In genomic region chr19:56595548-56595899, GRCh38 we compare ENCODE assay signal across 8 cellular contexts. TPM values are rescaled to one million over a fixed set of nuclear protein-coding genes. Genes with fewer than 3 reads are reported as not detected.
DNase-seq lines count a peak whose midpoint lies in the region; ATAC-seq and TF ChIP-seq lines count a peak whose summit lies in the region.

No MANE protein-coding gene starts in this region.

- H3K4me1 Mint-ChIP-seq in natural killer cell treated with Interleukin-12 subunit alpha and Interleukin-12 subunit beta and Interleukin-15 and Interleukin-18, amount 100 ng/mL, for 72 hours (ENCODE audit: low read depth in 2 of 2) = peaks cover 11 to 18% of the 10 kb centered on the region in 2 donors

- no peak for TF ChIP-seq CTCF in KMS-11 (conservative IDR thresholded peaks at IDR 0.05; ENCODE audit: low read depth, low read length)

- peak overlapping the region; percentile 54 for H3K9ac ChIP-seq in KMS-11

- H4K20me1 ChIP-seq in KMS-11 (ENCODE audit: insufficient read depth) = no peaks in the 10 kb centered on the region

- no peaks in the 10 kb centered on the region for H3K4me1 ChIP-seq in KMS-11 (ENCODE audit: low read depth, poor library complexity, severe bottlenecking)
- H3K4me1 ChIP-seq in ectodermal cell (ENCODE audit: control insufficient read depth, insufficient read depth, low read length) = no peaks in the 10 kb centered on the region

- peaks cover 22% of the 10 kb centered on the region for H3K36me3 Mint-ChIP-seq in natural killer cell treated with Interleukin-12 subunit alpha and Interleukin-12 subunit beta and Interleukin-15 and Interleukin-18, amount 100 ng/mL, for 72 hours

- H3K9me3 ChIP-seq in ectodermal cell (ENCODE audit: control insufficient read depth, low read length) = peaks cover 3% of the 10 kb centered on the region

- H3K4me3 Mint-ChIP-seq in natural killer cell treated with Interleukin-12 subunit alpha and Interleukin-12 subunit beta and Interleukin-15 and Interleukin-18, amount 100 ng/mL, for 72 hours = peak overlapping the region; percentile 88

- H3K27ac ChIP-seq in KMS-11 (no peak overlapping the region), ectodermal cell (ENCODE audit: insufficient read depth, low read depth, low read length, poor library complexity, severe bottlenecking) (no peak overlapping the region)

- ATAC-seq in GM19395 (IDR thresholded peaks at IDR 0.05; ENCODE audit: unreplicated experiment) (peak; percentile 33), GM19467 (IDR thresholded peaks at IDR 0.05; ENCODE audit: unreplicated experiment) (no peak)
- ATAC-seq in natural killer cell treated with Interleukin-12 subunit alpha and Interleukin-12 subunit beta and Interleukin-15 and Interleukin-18, amount 100 ng/mL, for 72 hours = peak; percentile 46 to 62

- H3K27me3 Mint-ChIP-seq in natural killer cell treated with Interleukin-12 subunit alpha and Interleukin-12 subunit beta and Interleukin-15 and Interleukin-18, amount 100 ng/mL, for 72 hours = peaks cover 5 to 12% of the 10 kb centered on the region in 2 donors

- peak overlapping the region; percentile 5 to 84 for H3K27ac Mint-ChIP-seq in natural killer cell treated with Interleukin-12 subunit alpha and Interleukin-12 subunit beta and Interleukin-15 and Interleukin-18, amount 100 ng/mL, for 72 hours

- peaks cover 32% of the 10 kb centered on the region for H3K9me3 Mint-ChIP-seq in natural killer cell treated with Interleukin-12 subunit alpha and Interleukin-12 subunit beta and Interleukin-15 and Interleukin-18, amount 100 ng/mL, for 72 hours

- peak overlapping the region; percentile 57 for H3K4me2 ChIP-seq in KMS-11

- H3K27me3 ChIP-seq in KMS-11 (ENCODE audit: insufficient read depth, low read depth) (no peaks in the 10 kb centered on the region), ectodermal cell (ENCODE audit: control insufficient read depth, insufficient read depth, low read length, poor library complexity, severe bottlenecking) (no peaks in the 10 kb centered on the region)

- no peaks in the 10 kb centered on the region for H3K36me3 ChIP-seq in KMS-11 (ENCODE audit: insufficient read depth)
- H3K36me3 ChIP-seq in ectodermal cell (ENCODE audit: control insufficient read depth, insufficient read depth, low read length) = peaks cover 10% of the 10 kb centered on the region

- DNase-seq in natural killer cell treated with Interleukin-12 subunit alpha and Interleukin-12 subunit beta and Interleukin-15 and Interleukin-18, amount 100 ng/mL, for 72 hours (ENCODE audit: low spot score) = no peak
- DNase-seq in NCI-H226 (no peak), DMS79 treated with DMSO at 0.1 percent for 48 hours (lab: John Stamatoyannopoulos, UW) (no peak)
- DNase-seq in stimulated activated CD4-positive, alpha-beta T cell treated with anti-CD3 and anti-CD28 coated beads, Interleukin-4, amount 100 ng/mL, for 4 hours = no peak

- H3K4me3 ChIP-seq in KMS-11 (IDR thresholded peaks at IDR 0.05; ENCODE audit: insufficient read depth, low read depth, low read length) (no peak overlapping the region), ectodermal cell (ENCODE audit: insufficient read depth, low read depth, low read length) (peak overlapping the region; percentile 78)

- WGBS in ectodermal cell, 2 experiments = 1% methylated on average over 4 of the region's 4 CpGs

- H3K79me2 ChIP-seq in KMS-11 (ENCODE audit: insufficient read depth, low read depth) = peaks cover 5% of the 10 kb centered on the region; the same call in 1 of the 2 replicates

- peak overlapping the region; percentile 88 for H2AFZ ChIP-seq in KMS-11 (ENCODE audit: low read depth)

RNA-seq across cellular contexts. Expression of gene ZNF71, which starts 0.4 kb away (rescaled TPM):
- 15.4 TPM for polyA plus RNA-seq in ectodermal cell (2013, experiment 1 of 4)
- polyA plus RNA-seq in ectodermal cell (2013, experiment 2 of 4) = 16.3 TPM
- 13.9 TPM for polyA plus RNA-seq in ectodermal cell (2013, experiment 3 of 4)
- polyA plus RNA-seq in ectodermal cell (2013, experiment 4 of 4) = 13.9 TPM
- 1 to 10 TPM; 4.8 to 8.5 TPM for total RNA-seq in natural killer cell treated with Interleukin-12 subunit alpha and Interleukin-12 subunit beta and Interleukin-15 and Interleukin-18, amount 100 ng/mL, for 72 hours

RNA-seq across cellular contexts. Expression of gene ZNF470, which starts 28.3 kb away (rescaled TPM):
- polyA plus RNA-seq in ectodermal cell (2013, experiment 1 of 4) = 5.5 TPM
- 7.4 TPM for polyA plus RNA-seq in ectodermal cell (2013, experiment 2 of 4)
- 4.9 TPM for polyA plus RNA-seq in ectodermal cell (2013, experiment 3 of 4)
- polyA plus RNA-seq in ectodermal cell (2013, experiment 4 of 4) = 7.1 TPM
- total RNA-seq in natural killer cell treated with Interleukin-12 subunit alpha and Interleukin-12 subunit beta and Interleukin-15 and Interleukin-18, amount 100 ng/mL, for 72 hours = 1 to 10 TPM; 2.3 to 6.7 TPM

RNA-seq across cellular contexts. Expression of gene SMIM17, which starts 47.4 kb away (rescaled TPM):
- polyA plus RNA-seq in ectodermal cell (2013, experiment 1 of 4) = 0.91 TPM
- polyA plus RNA-seq in ectodermal cell (2013, experiment 2 of 4) = 1.3 TPM
- polyA plus RNA-seq in ectodermal cell (2013, experiment 3 of 4) = 0.69 TPM
- 1.2 TPM for polyA plus RNA-seq in ectodermal cell (2013, experiment 4 of 4)
- not detected for total RNA-seq in natural killer cell treated with Interleukin-12 subunit alpha and Interleukin-12 subunit beta and Interleukin-15 and Interleukin-18, amount 100 ng/mL, for 72 hours

RNA-seq across cellular contexts. Expression of gene ZFP28, which starts 56.8 kb away (rescaled TPM):
- polyA plus RNA-seq in ectodermal cell (2013, experiment 1 of 4) = 7.1 TPM
- polyA plus RNA-seq in ectodermal cell (2013, experiment 2 of 4) = 6.8 TPM
- polyA plus RNA-seq in ectodermal cell (2013, experiment 3 of 4) = 5.9 TPM
- 5.6 TPM for polyA plus RNA-seq in ectodermal cell (2013, experiment 4 of 4)
- total RNA-seq in natural killer cell treated with Interleukin-12 subunit alpha and Interleukin-12 subunit beta and Interleukin-15 and Interleukin-18, amount 100 ng/mL, for 72 hours = 1 to 10 TPM in 1 of 2 donors, under 1 TPM in 1; 0.64 to 3.5 TPM
